In genomic region chr17:8125196-8125946, GRCh38 we compare ENCODE assay signal across 1 cellular context.
TF ChIP-seq lines count a peak whose summit lies in the region.

No MANE protein-coding gene starts in this region.

TF ChIP-seq in HCT116, 20 proteins besides CTCF, POLR2A, EP300 and RAD21 (continued from another document):
- TF ChIP-seq, protein P1, sequence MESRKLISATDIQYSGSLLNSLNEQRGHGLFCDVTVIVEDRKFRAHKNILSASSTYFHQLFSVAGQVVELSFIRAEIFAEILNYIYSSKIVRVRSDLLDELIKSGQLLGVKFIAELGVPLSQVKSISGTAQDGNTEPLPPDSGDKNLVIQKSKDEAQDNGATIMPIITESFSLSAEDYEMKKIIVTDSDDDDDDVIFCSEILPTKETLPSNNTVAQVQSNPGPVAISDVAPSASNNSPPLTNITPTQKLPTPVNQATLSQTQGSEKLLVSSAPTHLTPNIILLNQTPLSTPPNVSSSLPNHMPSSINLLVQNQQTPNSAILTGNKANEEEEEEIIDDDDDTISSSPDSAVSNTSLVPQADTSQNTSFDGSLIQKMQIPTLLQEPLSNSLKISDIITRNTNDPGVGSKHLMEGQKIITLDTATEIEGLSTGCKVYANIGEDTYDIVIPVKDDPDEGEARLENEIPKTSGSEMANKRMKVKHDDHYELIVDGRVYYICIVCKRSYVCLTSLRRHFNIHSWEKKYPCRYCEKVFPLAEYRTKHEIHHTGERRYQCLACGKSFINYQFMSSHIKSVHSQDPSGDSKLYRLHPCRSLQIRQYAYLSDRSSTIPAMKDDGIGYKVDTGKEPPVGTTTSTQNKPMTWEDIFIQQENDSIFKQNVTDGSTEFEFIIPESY (IDR thresholded peaks at IDR 0.05; ENCODE audit: extremely low read depth, insufficient replicate concordance, low read length): peak; percentile 23
- TF ChIP-seq MAX (IDR thresholded peaks at IDR 0.05) (peak; percentile 56; the same call in 1 of the 2 replicates), ELF1 (IDR thresholded peaks at IDR 0.05; ENCODE audit: borderline replicate concordance, low read depth) (no peak), SRF (IDR thresholded peaks at IDR 0.05; ENCODE audit: low read depth) (no peak), ZFX (IDR thresholded peaks at IDR 0.05) (no peak), SP1 (IDR thresholded peaks at IDR 0.05; ENCODE audit: low read depth) (no peak), CBX3 (IDR thresholded peaks at IDR 0.05; ENCODE audit: low read depth) (peak; percentile 26; the same call in 1 of the 2 replicates), EZH2phosphoT487 (IDR thresholded peaks at IDR 0.05; ENCODE audit: borderline replicate concordance) (no peak), ZNF274 (IDR thresholded peaks at IDR 0.05; ENCODE audit: low read depth, low read length) (no peak), YY1 (IDR thresholded peaks at IDR 0.05; ENCODE audit: extremely low read depth, insufficient replicate concordance, low read depth, low read length) (peak; percentile 68), FOSL1 (IDR thresholded peaks at IDR 0.05; ENCODE audit: low read depth) (no peak), EZH2 (IDR thresholded peaks at IDR 0.05) (no peak), POLR2AphosphoS5 (IDR thresholded peaks at IDR 0.05; ENCODE audit: low read depth, low read length) (peak; percentile 53; the same call in 1 of the 2 replicates)
